Comparison of ENCODE assay signal across 1 cellular context in the genomic region with DNA sequence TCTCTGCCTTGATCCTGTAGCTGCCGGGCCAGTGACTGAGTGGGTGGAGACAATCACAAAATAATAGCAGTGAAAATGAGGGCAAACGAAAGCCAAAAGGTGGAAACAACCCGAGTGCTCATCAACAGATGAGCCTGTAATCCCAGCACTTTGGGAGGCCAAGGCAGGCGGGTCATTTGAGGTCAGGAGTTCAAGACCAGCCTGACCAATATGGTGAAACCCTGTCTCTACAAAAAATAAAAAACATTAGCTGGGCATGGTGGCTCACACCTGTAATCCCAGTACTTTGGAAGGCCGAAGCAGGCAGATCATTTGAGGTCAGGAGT.
TF ChIP-seq lines count a peak whose summit lies in the region.

No MANE protein-coding gene starts in this region.

TF ChIP-seq in K562, 482 proteins besides CTCF, POLR2A, EP300 and RAD21:
- TF ChIP-seq ZNF589 (CRISPR knock-in tag; IDR thresholded peaks at IDR 0.05; ENCODE audit: low read depth) = 0 out of 2 replicates have a peak, but pooled peaks have one; percentile 7
- 0 out of 2 replicates have a peak, but pooled peaks have one; percentile 18 for TF ChIP-seq DMBX1 (CRISPR knock-in tag; IDR thresholded peaks at IDR 0.05; ENCODE audit: borderline replicate concordance)
- TF ChIP-seq EGR1 (conservative IDR thresholded peaks at IDR 0.05) = peak; percentile 82; the same call in 1 of the 2 replicates
- TF ChIP-seq ZEB2 (IDR thresholded peaks at IDR 0.05) = 0 out of 2 replicates have a peak, but pooled peaks have one; percentile 11
